ENCODE assay signal across 24 cellular contexts in the genomic region with DNA sequence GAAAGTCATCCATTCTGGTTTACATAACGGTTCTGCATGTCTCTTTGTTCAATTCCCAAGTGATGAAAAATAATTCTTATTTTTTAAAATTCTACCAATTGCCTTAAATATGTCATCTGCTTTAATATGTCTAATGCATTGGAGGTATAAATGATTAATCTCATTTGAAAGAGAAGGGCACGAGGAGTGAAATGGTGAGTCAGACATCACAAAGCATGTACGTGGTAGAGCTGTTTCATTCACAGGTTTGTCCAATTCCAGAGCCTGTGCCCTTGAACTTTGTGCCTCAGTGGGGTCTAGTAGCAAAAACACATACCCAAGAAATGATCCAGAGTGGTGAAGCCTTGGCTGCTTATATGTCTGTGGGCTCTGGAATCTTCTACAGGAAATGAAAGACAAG.
DNase-seq lines count a peak whose midpoint lies in the region; FAIRE-seq and TF ChIP-seq lines count a peak whose summit lies in the region.
"Had no signal": no experiment of that assay in that cellular context is flagged by ENCODE, and none has a peak within 500 bp of the region (broad histone marks: within the 10 kb centered on the region; RNA-seq: fewer than 3 reads in every experiment).

No MANE protein-coding gene starts in this region.

- no peak overlapping the region for H2BK120ac ChIP-seq in neuronal stem cell (ENCODE audit: low read depth, low read length)

- H3K14ac ChIP-seq in neuronal stem cell (ENCODE audit: low read length), result no peak overlapping the region

- peak; percentile 53 for DNase-seq in ACHN
- peak; percentile 41 for DNase-seq in RCC 7860 (ENCODE audit: low spot score)
- no peak for DNase-seq in endothelial cell (ENCODE audit: low spot score)
- DNase-seq in osteoblast (ENCODE audit: insufficient read length, low spot score, missing footprints), result no peak
- DNase-seq in GM20000 (ENCODE audit: low spot score), result no peak
- no peak for DNase-seq in NCI-H1048 (lab: John Stamatoyannopoulos, UW)
- no peak for DNase-seq in neuronal stem cell (ENCODE audit: low spot score)
- no peak for DNase-seq in stimulated activated CD4-positive, alpha-beta T cell treated with anti-CD3 and anti-CD28 coated beads, Interleukin-15, amount 100 ng/mL, for 24 hours
- DNase-seq: AML-193; CD4-positive, alpha-beta memory T cell; COR-L47; DMS153; DND-41; Karpas-422; NCI-H1417; NCI-H1694; NCI-H2029 treated with DMSO at 0.1 percent for 48 hours; NCI-H2227 treated with DMSO at 0.1 percent for 48 hours; NCI-H526 treated with DMSO at 0.1 percent for 48 hours; SHP77 had no signal

- H2BK15ac ChIP-seq in neuronal stem cell (ENCODE audit: low read length), result no peak overlapping the region

- H3K4ac ChIP-seq in neuronal stem cell (ENCODE audit: low read length), result no peak overlapping the region

- H3K4me2 ChIP-seq in osteoblast (ENCODE audit: insufficient read depth, low read length) (no peak overlapping the region), neuronal stem cell (ENCODE audit: insufficient read depth, low read length, poor library complexity, severe bottlenecking) (no peak overlapping the region)
- H3K4me2 ChIP-seq: BLaER1 treated with 17β-estradiol and CSF1 and Interleukin-3, amounts not matched to agents 10 nM and 100 nM had no signal

- no peak overlapping the region for H2BK5ac ChIP-seq in neuronal stem cell (ENCODE audit: low read length)

- H2AK5ac ChIP-seq in neuronal stem cell (ENCODE audit: low read depth, low read length), result no peak overlapping the region

- in situ Hi-C loops in ACHN (cut with HindIII; ENCODE audit: low pct_ligation_motif_present, low pct_unique_long_range_greater_than_20kb, low sequenced_read_pairs), result no loop called here

- no peak overlapping the region for H3K9ac ChIP-seq in neuronal stem cell (ENCODE audit: low read depth, low read length, poor library complexity)
- H3K9ac ChIP-seq: BLaER1 treated with 17β-estradiol and CSF1 and Interleukin-3, amounts not matched to agents 10 nM and 100 nM had no signal

- H4K91ac ChIP-seq in neuronal stem cell (ENCODE audit: low read depth, low read length, poor library complexity), result no peak overlapping the region

- H3K27ac Mint-ChIP-seq in endothelial cell (ENCODE audit: unreplicated experiment), result peak overlapping the region; percentile 22

- H3K27me3 ChIP-seq in osteoblast (ENCODE audit: insufficient read depth, low read length), result no peaks in the 10 kb centered on the region
- no peaks in the 10 kb centered on the region for H3K27me3 ChIP-seq in neuronal stem cell (ENCODE audit: control insufficient read depth in 3 of 3, insufficient read depth in 3 of 3, low read depth in 1 of 3, low read length in 3 of 3)
- H3K27me3 ChIP-seq: BLaER1 treated with 17β-estradiol and CSF1 and Interleukin-3, amounts not matched to agents 10 nM and 100 nM had no signal

- H3K4me3 ChIP-seq in osteoblast (ENCODE audit: insufficient read depth, low read length), result no peak overlapping the region
- H3K4me3 ChIP-seq in neuronal stem cell (ENCODE audit: low read length in 2 of 2), result no peak overlapping the region
- H3K4me3 ChIP-seq: BLaER1 treated with 17β-estradiol and CSF1 and Interleukin-3, amounts not matched to agents 10 nM and 100 nM had no signal

- peak; percentile 70 for FAIRE-seq in RCC 7860 (lab: Jason Lieb, UNC)
- FAIRE-seq: HepG2 had no signal

- WGBS in neuronal stem cell (ENCODE audit: extremely low coverage in 2 of 2, insufficient read length in 2 of 2, insufficient replicate concordance in 1 of 2), 2 donors, result no CpG with 5 or more reads among the region's 3 CpGs

- no peak overlapping the region for H3K18ac ChIP-seq in neuronal stem cell (ENCODE audit: low read length)

- no peak overlapping the region for H3K23ac ChIP-seq in neuronal stem cell (ENCODE audit: low read depth, low read length, poor library complexity)

- no peak overlapping the region for H2AFZ ChIP-seq in osteoblast (ENCODE audit: low read length)
- H2AFZ ChIP-seq in neuronal stem cell (ENCODE audit: low read length), result no peak overlapping the region

- H3K79me1 ChIP-seq in neuronal stem cell (ENCODE audit: low read depth, low read length), result no peaks in the 10 kb centered on the region

- H4K8ac ChIP-seq in neuronal stem cell (ENCODE audit: low read depth, low read length), result no peak overlapping the region

- no peak for TF ChIP-seq CTCF in endothelial cell (IDR thresholded peaks at IDR 0.05; ENCODE audit: unreplicated experiment)
- no peak for TF ChIP-seq CTCF in osteoblast (IDR thresholded peaks at IDR 0.05; ENCODE audit: extremely low read depth, low read depth, low read length)
- no peak for TF ChIP-seq CTCF in GM20000 (IDR thresholded peaks at IDR 0.05; ENCODE audit: extremely low read depth, missing control alignments)

- H3K4me1 Mint-ChIP-seq in endothelial cell (ENCODE audit: unreplicated experiment), result peaks cover 41% of the 10 kb centered on the region
- H3K4me1 Mint-ChIP-seq: CD4-positive, alpha-beta memory T cell had no signal

- H3K9me3 ChIP-seq in osteoblast (ENCODE audit: low read depth, low read length) (no peaks in the 10 kb centered on the region), neuronal stem cell (replicated peaks in 1 of 2; ENCODE audit: control insufficient read depth in 2 of 2, insufficient read depth in 1 of 2, low read depth in 1 of 2, low read length in 2 of 2) (no peaks in the 10 kb centered on the region)
- H3K9me3 ChIP-seq: BLaER1 treated with 17β-estradiol and CSF1 and Interleukin-3, amounts not matched to agents 10 nM and 100 nM had no signal

- H3K4me1 ChIP-seq in osteoblast (ENCODE audit: insufficient read depth, low read length) (peaks cover 24% of the 10 kb centered on the region), neuronal stem cell (ENCODE audit: control insufficient read depth in 2 of 2, insufficient read depth in 1 of 2, low read depth in 1 of 2, low read length in 2 of 2) (no peaks in the 10 kb centered on the region)
- H3K4me1 ChIP-seq: BLaER1 treated with 17β-estradiol and CSF1 and Interleukin-3, amounts not matched to agents 10 nM and 100 nM had no signal

- H3K27ac ChIP-seq in osteoblast (ENCODE audit: low read depth, low read length) (peak overlapping the region; percentile 79), neuronal stem cell (replicated peaks; ENCODE audit: low read length) (no peak overlapping the region)
- H3K27ac ChIP-seq: BLaER1 treated with 17β-estradiol and CSF1 and Interleukin-3, amounts not matched to agents 10 nM and 100 nM; HL-60; RWPE1 had no signal

- H2BK12ac ChIP-seq in neuronal stem cell (ENCODE audit: low read length), result no peak overlapping the region

- H3K27me3 Mint-ChIP-seq in endothelial cell (ENCODE audit: unreplicated experiment), result peaks cover 5% of the 10 kb centered on the region
- H3K27me3 Mint-ChIP-seq: CD4-positive, alpha-beta memory T cell had no signal

- H3K4me3 Mint-ChIP-seq in endothelial cell (ENCODE audit: unreplicated experiment), result no peak overlapping the region
- H3K4me3 Mint-ChIP-seq: CD4-positive, alpha-beta memory T cell had no signal

- no peaks in the 10 kb centered on the region for H3K79me2 ChIP-seq in osteoblast (ENCODE audit: insufficient read depth, low read length)

- H4K20me1 ChIP-seq in osteoblast (ENCODE audit: insufficient read depth, low read length), result no peaks in the 10 kb centered on the region
- H4K20me1 ChIP-seq: BLaER1 treated with 17β-estradiol and CSF1 and Interleukin-3, amounts not matched to agents 10 nM and 100 nM had no signal

- H3K36me3 ChIP-seq in osteoblast (ENCODE audit: insufficient read depth, low read length) (no peaks in the 10 kb centered on the region), neuronal stem cell (replicated peaks in 1 of 2; ENCODE audit: control insufficient read depth in 2 of 2, insufficient read depth in 2 of 2, low read length in 2 of 2) (peaks cover 21 to 98% of the 10 kb centered on the region in 2 donors)
- H3K36me3 ChIP-seq: BLaER1 treated with 17β-estradiol and CSF1 and Interleukin-3, amounts not matched to agents 10 nM and 100 nM had no signal

- H3K9me3 Mint-ChIP-seq in endothelial cell (ENCODE audit: unreplicated experiment), result no peaks in the 10 kb centered on the region

- H3K36me3 Mint-ChIP-seq in endothelial cell (ENCODE audit: low read depth, unreplicated experiment), result peaks cover 22% of the 10 kb centered on the region
- H3K36me3 Mint-ChIP-seq: CD4-positive, alpha-beta memory T cell had no signal

Comparison
In these comparisons a context has a peak if more than half of its experiments do, and no peak if none do; other contexts are left out.
1. DNase-seq: peak in ACHN (single experiment) and RCC 7860 (single experiment); none in endothelial cell (single experiment), osteoblast (single experiment), GM20000 (single experiment), NCI-H1048 (single experiment), neuronal stem cell (single experiment) and stimulated activated CD4-positive, alpha-beta T cell treated with anti-CD3 and anti-CD28 coated beads, Interleukin-15, amount 100 ng/mL, for 24 hours (single experiment).